In the genomic region with DNA sequence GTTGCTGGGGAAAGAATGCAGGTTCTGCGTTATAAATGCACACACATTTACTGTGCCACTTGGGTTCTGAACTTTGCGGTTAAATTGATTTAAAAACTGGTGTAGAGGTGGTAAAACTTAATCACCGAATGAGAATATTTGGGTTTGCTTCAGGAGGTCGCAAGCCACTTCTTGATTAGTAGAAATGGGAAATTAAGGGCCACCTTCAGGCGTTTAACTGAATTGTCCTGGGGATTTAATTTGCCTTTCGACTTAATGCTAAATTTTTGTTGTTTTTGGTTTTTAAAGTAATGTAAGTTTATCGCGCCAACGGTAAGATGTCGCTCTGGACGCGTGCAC, we compare ENCODE assay signal across 8 cellular contexts. TPM values are rescaled to one million over a fixed set of nuclear protein-coding genes. Genes with fewer than 3 reads are reported as not detected.
DNase-seq lines count a peak whose midpoint lies in the region; ATAC-seq and TF ChIP-seq lines count a peak whose summit lies in the region.

No MANE protein-coding gene starts in this region.

- H3K36me3 ChIP-seq in BE2C: no peaks in the 10 kb centered on the region
- no peaks in the 10 kb centered on the region for H3K36me3 ChIP-seq in colonic mucosa
- no peaks in the 10 kb centered on the region for H3K36me3 ChIP-seq in MM.1S (replicated peaks; ENCODE audit: insufficient read depth, low read length)

- peak overlapping the region; percentile 44 to 52 for H3K9ac ChIP-seq in colonic mucosa (ENCODE audit: low read depth in 2 of 2, low read length in 2 of 2)
- no peak overlapping the region for H3K9ac ChIP-seq in MM.1S (ENCODE audit: low read length)

- H3K4me1 ChIP-seq in BE2C: no peaks in the 10 kb centered on the region
- H3K4me1 ChIP-seq in colonic mucosa: no peaks in the 10 kb centered on the region
- H3K4me1 ChIP-seq in MM.1S (ENCODE audit: low read length): peaks cover 12% of the 10 kb centered on the region; the same call in 1 of the 2 replicates

- no peak overlapping the region for H2AFZ ChIP-seq in MM.1S (ENCODE audit: low read length)

- peaks cover 15% of the 10 kb centered on the region for H3K9me3 Mint-ChIP-seq in nephron progenitor cell

- H3K9me3 ChIP-seq in BE2C: no peaks in the 10 kb centered on the region
- no peaks in the 10 kb centered on the region for H3K9me3 ChIP-seq in colonic mucosa
- no peaks in the 10 kb centered on the region for H3K9me3 ChIP-seq in MM.1S (replicated peaks; ENCODE audit: insufficient read depth, low read length)

- ATAC-seq in GM19455 (IDR thresholded peaks at IDR 0.05; ENCODE audit: unreplicated experiment): no peak

- peaks cover 22% of the 10 kb centered on the region for H3K4me1 Mint-ChIP-seq in nephron progenitor cell

- H3K4me3 ChIP-seq in BE2C (ENCODE audit: low read depth, low read length) (peak overlapping the region; percentile 69), colonic mucosa (peak overlapping the region; percentile 54), MM.1S (ENCODE audit: low read length) (no peak overlapping the region)

- intact Hi-C loops in colonic mucosa (cut with DNase I): loop anchor here (5.0 kb wide), 1 partner anchor 74 kb away; a partner anchor contains a TSS

- no peaks in the 10 kb centered on the region for H4K20me1 ChIP-seq in MM.1S (ENCODE audit: insufficient read depth, low read length)

- no peak overlapping the region for H3K4me2 ChIP-seq in MM.1S (ENCODE audit: low read depth, low read length)

- peak overlapping the region; percentile 87 for H3K4me3 Mint-ChIP-seq in nephron progenitor cell

- no peaks in the 10 kb centered on the region for H3K79me2 ChIP-seq in MM.1S (ENCODE audit: low read length)

- TF ChIP-seq CTCF in BE2C (IDR thresholded peaks at IDR 0.05; ENCODE audit: low read depth, low read length) (no peak), colonic mucosa (IDR thresholded peaks at IDR 0.05) (no peak), nephron progenitor cell (IDR thresholded peaks at IDR 0.05) (no peak), MM.1S (IDR thresholded peaks at IDR 0.05; ENCODE audit: low read length) (no peak)

- H3K27me3 Mint-ChIP-seq in nephron progenitor cell (ENCODE audit: low read depth, poor library complexity): peaks cover 68% of the 10 kb centered on the region

- no peaks in the 10 kb centered on the region for H3K36me3 Mint-ChIP-seq in nephron progenitor cell (ENCODE audit: low read depth)

- 0 out of 2 replicates have a peak, but pooled peaks cover 5% of the 10 kb centered on the region for H3K27me3 ChIP-seq in BE2C
- no peaks in the 10 kb centered on the region for H3K27me3 ChIP-seq in colonic mucosa
- H3K27me3 ChIP-seq in MM.1S (replicated peaks; ENCODE audit: insufficient read depth, low read length): peaks cover 26% of the 10 kb centered on the region

- H3K27ac Mint-ChIP-seq in nephron progenitor cell: no peak overlapping the region

- H3K27ac ChIP-seq in colonic mucosa (no peak overlapping the region), MM.1S (ENCODE audit: low read length) (no peak overlapping the region)

- DNase-seq in BE2C: no peak
- peak; percentile 3 for DNase-seq in KG1 (lab: John Stamatoyannopoulos, UW)
- no peak for DNase-seq in colonic mucosa
- no peak for DNase-seq in nephron progenitor cell
- DNase-seq in MM.1S: no peak
- no peak for DNase-seq in NCI-H748 (lab: John Stamatoyannopoulos, UW; ENCODE audit: unreplicated experiment)
- no peak for DNase-seq in DMS153 (lab: John Stamatoyannopoulos, UW)

- H3F3A ChIP-seq in MM.1S (ENCODE audit: insufficient read depth, low read length): peaks cover 5% of the 10 kb centered on the region; the same call in 1 of the 2 replicates

- H3K9me2 ChIP-seq in MM.1S (replicated peaks; ENCODE audit: insufficient read depth, low read length): no peaks in the 10 kb centered on the region

RNA-seq across cellular contexts. Expression of a gene that starts 0.5 kb away (rescaled TPM):
- polyA plus RNA-seq in BE2C (2012; ENCODE audit: insufficient read depth, insufficient read length, low read depth): 1.4 TPM
- total RNA-seq in colonic mucosa: 10 to 100 TPM in 1 of 2 donors, 1 to 10 TPM in 1; 9.3 to 11.3 TPM

RNA-seq across cellular contexts. Expression of a gene that starts 37.3 kb away (rescaled TPM):
- 1.6 TPM for polyA plus RNA-seq in BE2C (2012; ENCODE audit: insufficient read depth, insufficient read length, low read depth)
- 1 to 10 TPM; 1.4 to 2.9 TPM for total RNA-seq in colonic mucosa
